ENCODE assay signal across 24 cellular contexts in genomic region chr15:89899951-89900567, GRCh38. TPM values are rescaled to one million over a fixed set of nuclear protein-coding genes. Genes with fewer than 3 reads are reported as not detected.
"Had no signal": no experiment of that assay in that cellular context is flagged by ENCODE, and none has a peak within 500 bp of the region (broad histone marks: within the 10 kb centered on the region; RNA-seq: fewer than 3 reads in every experiment).

No MANE protein-coding gene starts in this region.

- H3K27me3 Mint-ChIP-seq: activated CD4-positive, alpha-beta memory T cell treated with anti-CD3 and anti-CD28 coated beads for 36 hours; progenitor cell of endocrine pancreas had no signal

- H3K27ac Mint-ChIP-seq: activated CD4-positive, alpha-beta memory T cell treated with anti-CD3 and anti-CD28 coated beads for 36 hours; activated CD4-positive, alpha-beta T cell treated with anti-CD3 and anti-CD28 coated beads, Interleukin-2, amount 10 ng/mL, durations not matched to agents 24 days and 14 days; nephron progenitor cell; progenitor cell of endocrine pancreas had no signal

- H3K36me3 Mint-ChIP-seq: activated CD4-positive, alpha-beta memory T cell treated with anti-CD3 and anti-CD28 coated beads for 36 hours; activated naive CD4-positive, alpha-beta T cell treated with anti-CD3 and anti-CD28 coated beads, Interleukin-2, amount 50 U/mL, for 72 hours; naive B cell had no signal

- H3K36me3 ChIP-seq: neutrophil, ovary had no signal

- H3K4me1 Mint-ChIP-seq: nephron progenitor cell had no signal

- H3K27ac ChIP-seq: dorsolateral prefrontal cortex, left lung, neutrophil, ovary, tibial nerve had no signal

- H3K4me1 ChIP-seq: tibial nerve had no signal

- H3K4me3 Mint-ChIP-seq: activated CD4-positive, alpha-beta memory T cell treated with anti-CD3 and anti-CD28 coated beads for 36 hours; activated CD4-positive, alpha-beta T cell treated with anti-CD3 and anti-CD28 coated beads, Interleukin-2, amount 10 ng/mL, durations not matched to agents 24 days and 14 days; naive B cell; nephron progenitor cell had no signal

- DNase-seq: activated CD4-positive, alpha-beta memory T cell treated with anti-CD3 and anti-CD28 coated beads for 36 hours; activated CD4-positive, alpha-beta T cell treated with anti-CD3 and anti-CD28 coated beads, Interleukin-2, amount 10 ng/mL, durations not matched to agents 24 days and 14 days; activated CD4-positive, CD25-positive, alpha-beta regulatory T cell treated with anti-CD3 and anti-CD28 coated beads, Interleukin-2, amount 50 U/mL, for 72 hours; activated naive CD4-positive, alpha-beta T cell; activated T-cell treated with anti-CD3 and anti-CD28 coated beads, Interleukin-2, amount 50 U/mL, for 48 hours; effector memory CD4-positive, alpha-beta T cell; foreskin fibroblast; kidney glomerular epithelial cell; left lung; naive B cell; nephron progenitor cell; ovary; stimulated activated CD4-positive, alpha-beta T cell treated with anti-CD3 and anti-CD28 coated beads, Interleukin-12 subunit alpha, Interleukin-12 subunit beta, amount 100 ng/mL, for 4 hours; stimulated activated CD4-positive, alpha-beta T cell treated with anti-CD3 and anti-CD28 coated beads, Interleukin-4, amount 100 ng/mL, for 24 hours; stimulated activated naive CD4-positive, alpha-beta T cell treated with Interleukin-2 at 50 U/mL for 16 hours; T-helper 1 cell had no signal

- H3K9me3 Mint-ChIP-seq: activated CD4-positive, alpha-beta memory T cell treated with anti-CD3 and anti-CD28 coated beads for 36 hours; activated CD4-positive, alpha-beta T cell treated with anti-CD3 and anti-CD28 coated beads, Interleukin-2, amount 10 ng/mL, durations not matched to agents 24 days and 14 days; activated naive CD4-positive, alpha-beta T cell treated with anti-CD3 and anti-CD28 coated beads, Interleukin-2, amount 50 U/mL, for 72 hours; naive B cell; nephron progenitor cell had no signal

- H3K4me3 ChIP-seq: dorsolateral prefrontal cortex, heart right ventricle, left lung, lung, ovary, skin epidermis, tibial nerve had no signal

- H3K27me3 ChIP-seq: dorsolateral prefrontal cortex, heart right ventricle, left lung, neutrophil, ovary, tibial nerve had no signal

- H3K9me3 ChIP-seq: heart right ventricle, left lung, neutrophil, ovary, tibial nerve had no signal

RNA-seq across cellular contexts. Expression of gene ARPIN, which starts 12.7 kb away (rescaled TPM):
- total RNA-seq: activated CD4-positive, alpha-beta T cell treated with anti-CD3 and anti-CD28 coated beads, Interleukin-2, amount 10 ng/mL, durations not matched to agents 24 days and 14 days; activated naive CD4-positive, alpha-beta T cell treated with anti-CD3 and anti-CD28 coated beads, Interleukin-2, amount 50 U/mL, for 72 hours had no signal
